In the genomic region with DNA sequence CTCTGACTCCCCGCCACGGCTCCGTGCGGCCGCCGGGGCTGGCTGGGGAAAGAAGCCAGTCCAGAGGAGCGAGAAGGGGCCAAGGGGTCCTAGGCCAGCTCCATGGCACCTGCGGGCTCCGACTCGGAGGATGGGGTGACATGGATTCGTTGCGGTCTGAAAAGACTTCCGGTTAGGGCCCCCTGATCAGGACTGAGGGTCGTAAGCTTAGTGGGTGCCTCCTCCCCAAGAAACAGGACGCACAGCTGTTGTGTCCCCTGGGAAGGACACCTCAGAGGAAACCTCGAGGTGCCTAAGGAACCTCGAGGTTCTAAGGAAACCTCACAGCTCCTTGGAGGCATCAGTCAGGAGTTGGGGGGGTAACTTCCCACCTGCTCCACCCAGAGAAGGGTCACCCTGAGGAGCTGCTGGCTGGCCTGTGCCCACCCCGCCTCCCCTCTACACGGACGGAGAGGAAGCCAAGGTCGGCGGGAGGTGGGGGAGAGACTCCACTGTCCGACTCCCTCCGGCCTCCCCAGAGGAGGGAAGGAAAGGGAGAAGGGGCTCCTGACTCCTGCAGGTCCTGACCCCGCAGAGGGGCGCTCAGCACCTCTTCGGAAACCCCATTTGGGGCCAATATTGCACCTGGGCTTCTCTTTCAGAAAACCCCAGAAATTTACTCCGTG, we compare ENCODE assay signal across 10 cellular contexts. TPM values are rescaled to one million over a fixed set of nuclear protein-coding genes. Genes with fewer than 3 reads are reported as not detected.
A peak's percentile ranks its signal among the peaks of the same experiment; 100 is the strongest.
DNase-seq lines count a peak whose midpoint lies in the region; ATAC-seq and TF ChIP-seq lines count a peak whose summit lies in the region.
"Had no signal": no experiment of that assay in that cellular context is flagged by ENCODE, and none has a peak within 500 bp of the region (broad histone marks: within the 10 kb centered on the region; RNA-seq: fewer than 3 reads in every experiment).

No MANE protein-coding gene starts in this region.

- H3K4me1 ChIP-seq in H9 (ENCODE audit: insufficient read depth, low read length) (peaks cover 2% of the 10 kb centered on the region; the same call in 1 of the 2 replicates), stomach (peaks cover 12 to 33% (median 17%) of the 10 kb centered on the region in 4 donors)

- no peak overlapping the region for H4K5ac ChIP-seq in H9 (ENCODE audit: insufficient read length, low read depth, low read length)

- H3K27ac Mint-ChIP-seq in H9 (no peak overlapping the region), T-cell (no peak overlapping the region), immature natural killer cell (no peak overlapping the region), osteocyte (ENCODE audit: unreplicated experiment) (no peak overlapping the region)

- H2AFZ ChIP-seq in H9 (ENCODE audit: low read length), result no peak overlapping the region

- H3K9me3 Mint-ChIP-seq in H9, result no peaks in the 10 kb centered on the region
- H3K9me3 Mint-ChIP-seq in T-cell, result no peaks in the 10 kb centered on the region
- no peaks in the 10 kb centered on the region for H3K9me3 Mint-ChIP-seq in immature natural killer cell
- H3K9me3 Mint-ChIP-seq in osteocyte (ENCODE audit: unreplicated experiment), result no peaks in the 10 kb centered on the region

- H3K27me3 Mint-ChIP-seq in H9 (ENCODE audit: low read depth) (peaks cover 42% of the 10 kb centered on the region), T-cell (peaks cover 25 to 48% of the 10 kb centered on the region in 2 donors), immature natural killer cell (ENCODE audit: low read depth in 3 of 3) (peaks cover 19 to 26% (median 21%) of the 10 kb centered on the region in 3 donors), osteocyte (ENCODE audit: unreplicated experiment) (peaks cover 50% of the 10 kb centered on the region)

- H3K4me3 Mint-ChIP-seq in H9 (peak overlapping the region; percentile 56 to 66), T-cell (peak overlapping the region; percentile 4 to 41 (median 21)), immature natural killer cell (peak overlapping the region in 3 of 5 donors; percentile 13 to 47 (median 27)), osteocyte (ENCODE audit: unreplicated experiment) (no peak overlapping the region)

- H3K36me3 ChIP-seq in stomach, result no peaks in the 10 kb centered on the region
- H3K36me3 ChIP-seq: left lung had no signal

- H4K8ac ChIP-seq in H9 (replicated peaks; ENCODE audit: insufficient read length, low read depth, low read length), result no peak overlapping the region

- ATAC-seq in T-cell (replicated peaks in 1 of 4), result no peak

- no peak overlapping the region for H3T11ph ChIP-seq in H9 (ENCODE audit: low read length)

- H2BK15ac ChIP-seq in H9 (ENCODE audit: low read depth, low read length), result no peak overlapping the region

- no peak overlapping the region for H3K9ac ChIP-seq in H9 (ENCODE audit: extremely low read depth, insufficient read length, low read length)

- no peaks in the 10 kb centered on the region; a peak in 2 of 7 replicates for H3K36me3 Mint-ChIP-seq in H9 (ENCODE audit: insufficient read depth in 1 of 3, low read depth in 3 of 3)
- no peaks in the 10 kb centered on the region for H3K36me3 Mint-ChIP-seq in T-cell
- H3K36me3 Mint-ChIP-seq in immature natural killer cell, result no peaks in the 10 kb centered on the region
- H3K36me3 Mint-ChIP-seq in osteocyte (ENCODE audit: unreplicated experiment), result no peaks in the 10 kb centered on the region

- peaks cover 12% of the 10 kb centered on the region for H3K23me2 ChIP-seq in H9 (ENCODE audit: insufficient read length, low read depth, low read length, poor library complexity, severe bottlenecking)

- DNase-seq in H9, result no peak
- no peak for DNase-seq in T-cell
- DNase-seq in immature natural killer cell, result no peak
- no peak for DNase-seq in stomach
- no peak for DNase-seq in osteocyte (ENCODE audit: extremely low spot score, unreplicated experiment)
- no peak for DNase-seq in NCI-H2196 (lab: John Stamatoyannopoulos, UW; ENCODE audit: unreplicated experiment)
- DNase-seq in NOMO-1 treated with dmso at 0.1 percent for 144 hours (lab: John Stamatoyannopoulos, UW; ENCODE audit: unreplicated experiment), result no peak

- H3K9me3 ChIP-seq in H9 (ENCODE audit: control insufficient read depth, low read depth, low read length) (no peaks in the 10 kb centered on the region), stomach (no peaks in the 10 kb centered on the region)
- H3K9me3 ChIP-seq: left lung had no signal

- H3K4ac ChIP-seq in H9 (ENCODE audit: low read depth, low read length), result no peak overlapping the region

- no peak for TF ChIP-seq CTCF in H9 (conservative IDR thresholded peaks at IDR 0.05)
- TF ChIP-seq CTCF in stomach (IDR thresholded peaks at IDR 0.05), result no peak
- no peak for TF ChIP-seq CTCF in osteocyte (IDR thresholded peaks at IDR 0.05)

- peak overlapping the region; percentile 36 to 67 (median 49) for H3K4me3 ChIP-seq in stomach

- H3K18ac ChIP-seq in H9 (ENCODE audit: insufficient read length, low read depth, low read length), result no peak overlapping the region

- H2BK20ac ChIP-seq in H9 (ENCODE audit: low read depth, low read length, poor library complexity, severe bottlenecking), result no peak overlapping the region

- CTCF ChIA-PET in T-cell (lab: Charles Lee), result interaction anchor here (0.5 to 2.5 kb wide), 4 partner anchors 32 to 501 kb away, joined by 3 to 7 read pairs (median 4); no protein-coding TSS in a partner anchor

- intact Hi-C loops in stomach (cut with DNase I; ENCODE audit: low total_unique reads), result no loop called here

- H4K20me1 ChIP-seq in H9 (ENCODE audit: control insufficient read depth, insufficient read depth, insufficient read length), result no peaks in the 10 kb centered on the region

- H3K4me2 ChIP-seq in H9 (ENCODE audit: insufficient read depth, insufficient read length, low read length), result peak overlapping the region; percentile 57

- H3K56ac ChIP-seq in H9 (ENCODE audit: insufficient read length, low read depth, low read length), result no peak overlapping the region

- H2BK12ac ChIP-seq in H9 (ENCODE audit: insufficient read length, low read depth, low read length), result no peak overlapping the region

- H3K27ac ChIP-seq in H9 (ENCODE audit: insufficient read length, low read depth, low read length), result no peak overlapping the region
- H3K27ac ChIP-seq in stomach, result no peak overlapping the region
- H3K27ac ChIP-seq: left lung had no signal

- no peak overlapping the region for H2BK5ac ChIP-seq in H9 (ENCODE audit: insufficient read length, low read length)

- no peak overlapping the region for H3K23ac ChIP-seq in H9 (ENCODE audit: insufficient read length, low read depth, low read length)

- POLR2A ChIA-PET in T-cell (lab: Charles Lee), result no interaction called here

- H3K79me1 ChIP-seq in H9 (ENCODE audit: insufficient read depth, low read depth, low read length, poor library complexity, severe bottlenecking), result no peaks in the 10 kb centered on the region

- no peak overlapping the region for H4K91ac ChIP-seq in H9 (ENCODE audit: insufficient read length, low read depth, low read length)

- no peak for TF ChIP-seq POLR2A in stomach (IDR thresholded peaks at IDR 0.05)

- H3K27me3 ChIP-seq in H9 (ENCODE audit: insufficient read depth, low read length) (no peaks in the 10 kb centered on the region; the same call in 1 of the 2 replicates), stomach (peaks cover 0 to 59% (median 35%) of the 10 kb centered on the region in 3 donors)

- no peak overlapping the region; the same call in 1 of the 2 replicates for H3K14ac ChIP-seq in H9 (ENCODE audit: insufficient read depth, low read length)

- no peak for TF ChIP-seq EP300 in stomach (IDR thresholded peaks at IDR 0.05)

- no peak overlapping the region for H2BK120ac ChIP-seq in H9 (ENCODE audit: low read depth, low read length, poor library complexity, severe bottlenecking)

- H2AK5ac ChIP-seq in H9 (ENCODE audit: insufficient read length, low read length), result no peak overlapping the region

- H3K4me1 Mint-ChIP-seq in H9 (peaks cover 25 to 37% of the 10 kb centered on the region in 2 experiments), T-cell (peaks cover 31 to 35% (median 34%) of the 10 kb centered on the region in 3 donors), immature natural killer cell (peaks cover 35 to 37% of the 10 kb centered on the region in 2 donors), osteocyte (ENCODE audit: unreplicated experiment) (peaks cover 9% of the 10 kb centered on the region)

- H3K79me2 ChIP-seq in H9 (ENCODE audit: insufficient read depth, low read length), result no peaks in the 10 kb centered on the region

- no CpG with 5 or more reads among the region's 28 CpGs for WGBS in H9 (ENCODE audit: extremely low coverage, insufficient read length, low lambda C conversion rate)
- 43 to 57% (median 47%) methylated on average over 21 to 28 of the region's 28 CpGs for WGBS in stomach, 5 donors

RNA-seq across cellular contexts. Expression of gene ATP12A, which starts 0.8 kb away (rescaled TPM):
- total RNA-seq in H9 (2021), result 0.79 and 0.94 TPM in 2 replicates
- not detected for total RNA-seq in T-cell
- polyA plus RNA-seq in immature natural killer cell, result not detected
- total RNA-seq in stomach, result not detected
- polyA plus RNA-seq in stomach, result under 1 TPM in 1 of 3 donors, not detected in 2; 0.08 TPM
- total RNA-seq in osteocyte, result not detected in 2 replicates
- total RNA-seq: HT-29, RPMI7951 had no signal
